19 cellular contexts compared by ENCODE assay signal in genomic region chr1:166432655-166433054, GRCh38.
"Had no signal": no experiment of that assay in that cellular context is flagged by ENCODE, and none has a peak within 500 bp of the region (broad histone marks: within the 10 kb centered on the region; RNA-seq: fewer than 3 reads in every experiment).

No MANE protein-coding gene starts in this region.

- H3K4me1 ChIP-seq: esophagus muscularis mucosa, gastroesophageal sphincter, heart right ventricle, left ventricle myocardium inferior, thyroid gland had no signal

- DNase-seq: activated CD4-positive, alpha-beta T cell treated with anti-CD3 and anti-CD28 coated beads, Interleukin-2, amount 10 ng/mL, durations not matched to agents 7 days and 5 days; activated CD8-positive, alpha-beta T cell treated with anti-CD3 and anti-CD28 coated beads, Interleukin-2, amount 10 ng/mL, durations not matched to agents 7 days and 5 days; activated naive CD4-positive, alpha-beta T cell treated with Interleukin-2 at 50 U/mL for 16 hours; activated naive CD8-positive, alpha-beta T cell treated with anti-CD3 and anti-CD28 coated beads, Interleukin-2, amount 10 ng/mL, durations not matched to agents 7 days and 5 days; activated T-cell treated with anti-CD3 and anti-CD28 coated beads, Interleukin-2, amount 50 U/mL, for 24 hours; amygdala; effector CD8-positive, alpha-beta T cell; heart right ventricle; kidney glomerular epithelial cell; left ventricle myocardium inferior; stimulated activated CD4-positive, alpha-beta T cell treated with anti-CD3 and anti-CD28 coated beads, Interleukin-12 subunit alpha, Interleukin-12 subunit beta, amount 100 ng/mL, for 4 hours; stimulated activated CD4-positive, alpha-beta T cell treated with anti-CD3 and anti-CD28 coated beads, Interleukin-1b, Interleukin-23, amount 100 ng/mL, for 48 hours; stimulated activated CD8-positive, alpha-beta memory T cell treated with anti-CD3 and anti-CD28 coated beads, Interleukin-4, amount 100 ng/mL, for 48 hours; stimulated activated naive CD4-positive, alpha-beta T cell; thyroid gland had no signal

- H3K4me3 ChIP-seq: cardiac muscle cell, esophagus muscularis mucosa, gastroesophageal sphincter, heart right ventricle, left ventricle myocardium inferior, thyroid gland had no signal

- H3K36me3 ChIP-seq: cardiac muscle cell, esophagus muscularis mucosa, gastroesophageal sphincter, heart right ventricle, left ventricle myocardium inferior, thyroid gland had no signal

- ATAC-seq: activated CD4-positive, CD25-positive, alpha-beta regulatory T cell treated with anti-CD3 and anti-CD28 coated beads, Interleukin-2, amount 50 U/mL, for 24 hours; activated CD8-positive, alpha-beta T cell treated with anti-CD3 and anti-CD28 coated beads, Interleukin-2, amount 10 ng/mL, durations not matched to agents 7 days and 5 days; gastroesophageal sphincter; heart right ventricle had no signal

- H3K27me3 ChIP-seq: cardiac muscle cell, heart right ventricle, thyroid gland had no signal

- H3K9me3 ChIP-seq: esophagus muscularis mucosa, gastroesophageal sphincter, left ventricle myocardium inferior, thyroid gland had no signal

- H3K27ac ChIP-seq: cardiac muscle cell, esophagus muscularis mucosa, gastroesophageal sphincter, heart right ventricle, left ventricle myocardium inferior, thyroid gland had no signal
